Comparison of ENCODE assay signal across 19 cellular contexts in genomic region chr11:61630104-61630503, GRCh38. TPM values are rescaled to one million over a fixed set of nuclear protein-coding genes. Genes with fewer than 3 reads are reported as not detected.
A peak's percentile ranks its signal among the peaks of the same experiment; 100 is the strongest.
DNase-seq lines count a peak whose midpoint lies in the region; ATAC-seq and TF ChIP-seq lines count a peak whose summit lies in the region.
"Had no signal": no experiment of that assay in that cellular context is flagged by ENCODE, and none has a peak within 500 bp of the region (broad histone marks: within the 10 kb centered on the region; RNA-seq: fewer than 3 reads in every experiment).

No MANE protein-coding gene starts in this region.

- H3K4me1 ChIP-seq in HUES64 (ENCODE audit: insufficient read depth, low read length) (peaks cover 13% of the 10 kb centered on the region; the same call in 1 of the 2 replicates), gastrocnemius medialis (peaks cover 26 to 41% of the 10 kb centered on the region in 2 donors), HAP-1 (no peaks in the 10 kb centered on the region)
- H3K4me1 ChIP-seq: BE2C, SJCRH30 had no signal

- intact Hi-C loops in gastrocnemius medialis (cut with DNase I; ENCODE audit: low total_unique reads), result no loop called here
- intact Hi-C loops in left colon (cut with DNase I, micrococcal nuclease), result loop anchor here (10.0 kb wide), 2 partner anchors 155 to 185 kb away; no protein-coding TSS in a partner anchor

- H3K36me3 Mint-ChIP-seq in nephron (ENCODE audit: low read depth), result no peaks in the 10 kb centered on the region
- H3K36me3 Mint-ChIP-seq: CD8-positive, alpha-beta T cell; IgD-negative memory B cell had no signal

- H3K9ac ChIP-seq in HUES64 (ENCODE audit: low read depth, low read length), result 0 out of 2 replicates have a peak overlapping the region, but pooled peaks have one; percentile 35

- TF ChIP-seq CTCF in choroid plexus epithelial cell (conservative IDR thresholded peaks at IDR 0.05; ENCODE audit: low read depth, low read length), result no peak
- no peak for TF ChIP-seq CTCF in nephron (IDR thresholded peaks at IDR 0.05; ENCODE audit: unreplicated experiment in 3 of 3)
- no peak for TF ChIP-seq CTCF in gastrocnemius medialis (IDR thresholded peaks at IDR 0.05 in 4 of 5, conservative IDR thresholded peaks at IDR 0.05 in 1 of 5)

- H3K27me3 ChIP-seq in HUES64 (ENCODE audit: insufficient read depth, low read length) (no peaks in the 10 kb centered on the region), gastrocnemius medialis (no peaks in the 10 kb centered on the region), HAP-1 (ENCODE audit: low read depth) (no peaks in the 10 kb centered on the region; the same call in 1 of the 2 replicates)
- H3K27me3 ChIP-seq: BE2C, SJCRH30 had no signal

- H3K4me1 Mint-ChIP-seq in nephron, result peaks cover 45% of the 10 kb centered on the region
- H3K4me1 Mint-ChIP-seq: IgD-negative memory B cell had no signal

- H3K27ac Mint-ChIP-seq in nephron, result peak overlapping the region; percentile 57 to 88 (median 63)
- H3K27ac Mint-ChIP-seq: CD8-positive, alpha-beta T cell; IgD-negative memory B cell had no signal

- H3K4me3 ChIP-seq in HUES64 (ENCODE audit: low read length) (no peak overlapping the region), choroid plexus epithelial cell (ENCODE audit: low read depth, low read length) (no peak overlapping the region), gastrocnemius medialis (no peak overlapping the region), HAP-1 (no peak overlapping the region)
- H3K4me3 ChIP-seq: SJCRH30 had no signal

- H3K9me3 ChIP-seq in HUES64 (ENCODE audit: insufficient read depth, low read depth, low read length) (no peaks in the 10 kb centered on the region), gastrocnemius medialis (no peaks in the 10 kb centered on the region), HAP-1 (no peaks in the 10 kb centered on the region)
- H3K9me3 ChIP-seq: BE2C, SJCRH30 had no signal

- H3K9me3 Mint-ChIP-seq in nephron, result no peaks in the 10 kb centered on the region
- H3K9me3 Mint-ChIP-seq: CD8-positive, alpha-beta T cell had no signal

- peak; percentile 58 for DNase-seq in choroid plexus epithelial cell (ENCODE audit: low read depth)
- peak; percentile 23 to 67 for DNase-seq in gastrocnemius medialis
- DNase-seq in kidney tubule cell (ENCODE audit: low spot score), result no peak
- DNase-seq in HAP-1 (ENCODE audit: low spot score in 2 of 2), result no peak
- no peak for DNase-seq in left colon
- DNase-seq: BE2C; CD8-positive, alpha-beta T cell; GF-D8; NCI-H1417 treated with DMSO at 0.1 percent for 48 hours; NCI-H2029 treated with DMSO at 0.1 percent for 48 hours; NCI-H2227 treated with DMSO at 0.1 percent for 48 hours; NCI-H524 treated with DMSO at 0.1 percent for 48 hours; SJCRH30 had no signal

- ATAC-seq in gastrocnemius medialis (peak; percentile 67 to 68), left colon (no peak)
- ATAC-seq: CD8-positive, alpha-beta T cell; HCT116 had no signal

- peak overlapping the region in 2 of 3 experiments; percentile 33 to 43 for H3K4me3 Mint-ChIP-seq in nephron
- H3K4me3 Mint-ChIP-seq: CD8-positive, alpha-beta T cell had no signal

- H3K27ac ChIP-seq in HUES64 (ENCODE audit: low read depth, low read length), result no peak overlapping the region
- H3K27ac ChIP-seq in gastrocnemius medialis, result peak overlapping the region in 3 of 4 donors; percentile 52 to 88 (median 63)
- H3K27ac ChIP-seq: RWPE1, SJCRH30 had no signal

- WGBS in HUES64, result 81% methylated on average over 11 of the region's 11 CpGs

- in situ Hi-C loops in gastrocnemius medialis (cut with MboI; ENCODE audit: low sequenced_read_pairs in 4 of 4) (loop anchor here in 2 of 4 donors (10.0 to 25.0 kb wide), 2 partner anchors 155 to 168 kb away; no protein-coding TSS in a partner anchor), HAP-1 (cut with MboI; ENCODE audit: low sequenced_read_pairs) (loop anchor here (10.0 kb wide), 2 partner anchors 155 to 185 kb away; no protein-coding TSS in a partner anchor)

- H3K27me3 Mint-ChIP-seq in nephron (ENCODE audit: low read depth), result peaks cover 12% of the 10 kb centered on the region

- no peak for TF ChIP-seq POLR2A in gastrocnemius medialis (IDR thresholded peaks at IDR 0.05)

- H3K36me3 ChIP-seq in HUES64 (ENCODE audit: insufficient read depth, low read length) (no peaks in the 10 kb centered on the region), gastrocnemius medialis (no peaks in the 10 kb centered on the region), HAP-1 (replicated peaks) (no peaks in the 10 kb centered on the region)
- H3K36me3 ChIP-seq: BE2C, SJCRH30 had no signal

RNA-seq across cellular contexts. Expression of gene SYT7, which starts 49.2 kb away (rescaled TPM):
- 3.3 TPM for polyA plus RNA-seq in HUES64 (2013, experiment 1 of 2)
- polyA plus RNA-seq in HUES64 (2013, experiment 2 of 2), result 4.9 TPM
- total RNA-seq in gastrocnemius medialis (1 to 10 TPM in 2 of 4 donors, under 1 TPM in 2; 0.68 to 4.9 (median 1.4) TPM), left colon (10 to 100 TPM; 18.6 to 24.1 TPM)
- total RNA-seq: CD8-positive, alpha-beta T cell; OCI-LY7 had no signal
- polyA plus RNA-seq: IgD-negative memory B cell had no signal

RNA-seq across cellular contexts. Expression of gene DAGLA, which starts 50.1 kb away (rescaled TPM):
- polyA plus RNA-seq in HUES64 (2013, experiment 1 of 2), result 4.6 TPM
- 5.0 TPM for polyA plus RNA-seq in HUES64 (2013, experiment 2 of 2)
- total RNA-seq in gastrocnemius medialis (1 to 10 TPM in 3 of 4 donors, under 1 TPM in 1; 0.58 to 5.5 (median 2.9) TPM), left colon (10 to 100 TPM; 10.7 to 12.2 TPM)
- total RNA-seq: OCI-LY7 had no signal
- polyA plus RNA-seq: IgD-negative memory B cell had no signal

Comparison
In these comparisons a context has a peak if more than half of its experiments do, and no peak if none do; other contexts are left out.
1. DNase-seq: peak in choroid plexus epithelial cell (single experiment) and gastrocnemius medialis (2 of 2); none in kidney tubule cell (single experiment), HAP-1 (0 of 2) and left colon (0 of 2).